12 cellular contexts compared by ENCODE assay signal in the genomic region with DNA sequence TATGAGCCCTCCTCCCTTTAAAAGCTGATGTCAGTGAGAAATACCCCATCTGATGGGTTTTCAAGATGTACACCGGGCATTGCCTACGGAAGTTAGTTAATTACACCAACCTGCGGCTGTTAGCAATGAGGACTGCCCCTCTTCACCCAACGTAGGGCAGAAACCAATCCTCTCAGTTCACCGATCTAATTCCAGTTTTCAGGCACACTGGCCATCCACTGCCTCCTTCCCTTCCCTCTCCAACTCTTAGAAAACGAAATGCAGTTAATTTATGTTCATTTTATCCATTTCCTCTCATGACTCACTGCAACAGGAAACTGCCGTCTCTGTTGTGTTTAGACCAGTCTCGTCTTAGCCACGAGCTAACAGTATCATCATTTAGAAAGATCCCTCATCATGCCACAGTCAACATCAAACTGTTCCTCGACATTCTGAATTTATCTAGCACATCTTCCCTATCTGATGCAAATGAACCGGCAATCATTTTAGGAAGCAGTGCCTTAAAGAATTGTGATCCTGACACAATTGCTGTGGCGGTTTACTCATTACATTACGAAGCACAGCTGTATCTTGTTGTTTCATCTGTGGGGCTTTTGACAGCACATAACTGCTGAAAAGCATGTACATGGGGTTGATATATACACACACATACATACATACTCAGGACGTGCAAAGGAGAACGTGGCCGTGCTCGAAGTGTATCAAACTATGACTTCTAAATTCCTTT.
DNase-seq lines count a peak whose midpoint lies in the region; ATAC-seq, FAIRE-seq and TF ChIP-seq lines count a peak whose summit lies in the region.
"Had no signal": no experiment of that assay in that cellular context is flagged by ENCODE, and none has a peak within 500 bp of the region (broad histone marks: within the 10 kb centered on the region; RNA-seq: fewer than 3 reads in every experiment).

No MANE protein-coding gene starts in this region.

- peaks cover 13% of the 10 kb centered on the region for H3K4me1 Mint-ChIP-seq in activated T-helper 2 cell treated with anti-CD3 and anti-CD28 coated beads, Interferon-gamma antibody, Interleukin-2, Interleukin-4, amounts not matched to agents 10 μg/mL and 5 μg/mL and 100 μg/mL, durations not matched to agents 14 hours and 24 hours and 36 hours (ENCODE audit: low read depth)
- H3K4me1 Mint-ChIP-seq in T-helper 17 cell: peaks cover 2% of the 10 kb centered on the region

- H3K4me3 ChIP-seq in HepG2 (replicated peaks in 1 of 3; ENCODE audit: insufficient read depth in 1 of 3, low read depth in 2 of 3, low read length in 3 of 3): no peak overlapping the region
- H3K4me3 ChIP-seq in hepatocyte: no peak overlapping the region

- no peak for FAIRE-seq in HepG2 (lab: Jason Lieb, UNC)

- CTCF ChIA-PET in HepG2 (lab: Yijun Ruan, JAX; ENCODE audit: low intra/inter-chr PET ratio, low total read pairs): no interaction called here

- no peak overlapping the region for H3K9ac ChIP-seq in HepG2 (ENCODE audit: insufficient read depth, low read depth, low read length)

- POLR2A ChIA-PET in HepG2 (lab: Yijun Ruan, JAX): no interaction called here

- H3K4me3 Mint-ChIP-seq in activated T-helper 2 cell treated with anti-CD3 and anti-CD28 coated beads, Interferon-gamma antibody, Interleukin-2, Interleukin-4, amounts not matched to agents 10 μg/mL and 5 μg/mL and 100 μg/mL, durations not matched to agents 14 hours and 24 hours and 36 hours (ENCODE audit: low read depth): peak overlapping the region; percentile 34
- no peak overlapping the region for H3K4me3 Mint-ChIP-seq in T-helper 17 cell
- H3K4me3 Mint-ChIP-seq: HFFc6 had no signal

- H3K4me2 ChIP-seq in HepG2 (ENCODE audit: low read depth, low read length) (no peak overlapping the region), hepatocyte (no peak overlapping the region)

- WGBS in HepG2 (ENCODE audit: low lambda C conversion rate): 23% methylated on average over 17 of the region's 17 CpGs
- 85% methylated on average over 17 of the region's 17 CpGs for WGBS in hepatocyte (ENCODE audit: low lambda C conversion rate, missing lambda C conversion rate)

- no peak for TF ChIP-seq POLR2A in HepG2 (IDR thresholded peaks at IDR 0.05; ENCODE audit: insufficient read depth in 1 of 2, low read depth in 2 of 2, low read length in 2 of 2)

- H3K9me3 Mint-ChIP-seq in activated T-helper 2 cell treated with anti-CD3 and anti-CD28 coated beads, Interferon-gamma antibody, Interleukin-2, Interleukin-4, amounts not matched to agents 10 μg/mL and 5 μg/mL and 100 μg/mL, durations not matched to agents 14 hours and 24 hours and 36 hours: peaks cover 4% of the 10 kb centered on the region

- intact Hi-C loops in activated T-helper 2 cell treated with anti-CD3 and anti-CD28 coated beads, Interferon-gamma antibody, Interleukin-2, Interleukin-4, amounts not matched to agents 10 μg/mL and 5 μg/mL and 100 μg/mL, durations not matched to agents 14 hours and 24 hours and 36 hours (cut with micrococcal nuclease): loop anchor here (1.0 to 5.0 kb wide), 4 partner anchors 16 to 213 kb away; no protein-coding TSS in a partner anchor
- intact Hi-C loops in HepG2 (cut with micrococcal nuclease; ENCODE audit: unreplicated experiment): no loop called here

- TF ChIP-seq EP300 in HepG2 (IDR thresholded peaks at IDR 0.05; ENCODE audit: low read depth in 2 of 2, low read length in 2 of 2) (no peak), HepG2 (CRISPR knock-in tag; IDR thresholded peaks at IDR 0.05; ENCODE audit: borderline replicate concordance) (no peak)

- H2AFZ ChIP-seq in HepG2 (ENCODE audit: low read length) (no peak overlapping the region), hepatocyte (no peak overlapping the region)

- no peaks in the 10 kb centered on the region for H3K79me2 ChIP-seq in HepG2 (ENCODE audit: insufficient read depth, low read length)
- peaks cover 48% of the 10 kb centered on the region for H3K79me2 ChIP-seq in hepatocyte

- H3K27me3 Mint-ChIP-seq in activated T-helper 2 cell treated with anti-CD3 and anti-CD28 coated beads, Interferon-gamma antibody, Interleukin-2, Interleukin-4, amounts not matched to agents 10 μg/mL and 5 μg/mL and 100 μg/mL, durations not matched to agents 14 hours and 24 hours and 36 hours (ENCODE audit: low read depth): peaks cover 19% of the 10 kb centered on the region
- peaks cover 23% of the 10 kb centered on the region for H3K27me3 Mint-ChIP-seq in T-helper 17 cell

- H3K4me1 ChIP-seq in HepG2 (ENCODE audit: insufficient read depth, low read length): no peaks in the 10 kb centered on the region
- H3K4me1 ChIP-seq in hepatocyte (ENCODE audit: insufficient read depth): peaks cover 5% of the 10 kb centered on the region

- DNase-seq in DMS53 treated with DMSO at 0.1 percent for 48 hours (lab: John Stamatoyannopoulos, UW; ENCODE audit: unreplicated experiment): peak; percentile 77
- peak; percentile 42 for DNase-seq in M059J (ENCODE audit: low read depth)
- DNase-seq in activated T-helper 2 cell treated with anti-CD3 and anti-CD28 coated beads, Interferon-gamma antibody, Interleukin-2, Interleukin-4, amounts not matched to agents 10 μg/mL and 5 μg/mL and 100 μg/mL, durations not matched to agents 14 hours and 24 hours and 36 hours (ENCODE audit: low spot score): no peak
- no peak for DNase-seq in HepG2 (ENCODE audit: low spot score)
- no peak for DNase-seq in T1000 (lab: John Stamatoyannopoulos, UW)
- no peak for DNase-seq in hepatocyte (ENCODE audit: low spot score)
- no peak for DNase-seq in T-helper 17 cell
- DNase-seq: activated gamma-delta T cell, HFFc6, NCI-H526 treated with DMSO at 0.1 percent for 48 hours had no signal

- H4K20me1 ChIP-seq in HepG2 (ENCODE audit: insufficient read depth, low read length) (no peaks in the 10 kb centered on the region), hepatocyte (ENCODE audit: insufficient read depth, poor library complexity, severe bottlenecking) (peaks cover 2% of the 10 kb centered on the region)

- H3K36me3 ChIP-seq in HepG2 (replicated peaks in 1 of 2; ENCODE audit: control insufficient read depth in 1 of 2, insufficient read depth in 2 of 2, low read length in 2 of 2) (no peaks in the 10 kb centered on the region), hepatocyte (replicated peaks; ENCODE audit: insufficient read depth, low read depth) (no peaks in the 10 kb centered on the region)

- in situ Hi-C loops in HepG2 (cut with HindIII; ENCODE audit: extremely low pct_ligation_motif_present, low pct_unique_long_range_greater_than_20kb): no loop called here

- BruUV-seq in HepG2 (replicated peaks; lab: Mats Ljungman, UMichigan): no TSS peak

- no peak for ATAC-seq in HepG2
- ATAC-seq in T-helper 17 cell: no peak
- no peak for ATAC-seq in GM21381 (IDR thresholded peaks at IDR 0.05; ENCODE audit: unreplicated experiment)
- ATAC-seq: left lobe of liver had no signal

- no peak for TF ChIP-seq RAD21 in HepG2 (CRISPR knock-in tag; IDR thresholded peaks at IDR 0.05)

- TF ChIP-seq CTCF in HepG2 (CRISPR knock-in tag; IDR thresholded peaks at IDR 0.05) (no peak), hepatocyte (IDR thresholded peaks at IDR 0.05; ENCODE audit: poor library complexity) (no peak)

- no peaks in the 10 kb centered on the region for H3K9me2 ChIP-seq in hepatocyte (replicated peaks; ENCODE audit: insufficient read depth)

- H3K9me3 ChIP-seq in HepG2 (ENCODE audit: low read length) (no peaks in the 10 kb centered on the region), hepatocyte (ENCODE audit: low read depth) (no peaks in the 10 kb centered on the region), T-helper 17 cell (ENCODE audit: control insufficient read depth, low read length, poor library complexity, severe bottlenecking) (no peaks in the 10 kb centered on the region)

- peaks cover 8% of the 10 kb centered on the region for H3K36me3 Mint-ChIP-seq in activated T-helper 2 cell treated with anti-CD3 and anti-CD28 coated beads, Interferon-gamma antibody, Interleukin-2, Interleukin-4, amounts not matched to agents 10 μg/mL and 5 μg/mL and 100 μg/mL, durations not matched to agents 14 hours and 24 hours and 36 hours (ENCODE audit: low read depth)
- no peaks in the 10 kb centered on the region for H3K36me3 Mint-ChIP-seq in T-helper 17 cell (ENCODE audit: low read depth)

- H3K27ac ChIP-seq in HepG2 (ENCODE audit: extremely low read length, insufficient read depth, low read length): no peak overlapping the region
- no peak overlapping the region for H3K27ac ChIP-seq in hepatocyte

- 0 out of 5 replicates have a peak, but pooled peaks cover 0 to 2% of the 10 kb centered on the region in 2 experiments for H3K27me3 ChIP-seq in HepG2 (ENCODE audit: control insufficient read depth in 1 of 2, insufficient read depth in 2 of 2, low read length in 2 of 2)
- no peaks in the 10 kb centered on the region for H3K27me3 ChIP-seq in hepatocyte

- H3K27ac Mint-ChIP-seq in activated T-helper 2 cell treated with anti-CD3 and anti-CD28 coated beads, Interferon-gamma antibody, Interleukin-2, Interleukin-4, amounts not matched to agents 10 μg/mL and 5 μg/mL and 100 μg/mL, durations not matched to agents 14 hours and 24 hours and 36 hours: peak overlapping the region; percentile 44
- no peak overlapping the region for H3K27ac Mint-ChIP-seq in T-helper 17 cell
- H3K27ac Mint-ChIP-seq: HFFc6 had no signal

TF ChIP-seq in HepG2, 621 proteins besides CTCF, POLR2A, EP300 and RAD21 (continues in another document):
- 0 out of 2 replicates have a peak, but pooled peaks have one; percentile 29 for TF ChIP-seq RNF2 (conservative IDR thresholded peaks at IDR 0.05; ENCODE audit: low read depth)
- TF ChIP-seq, protein P1, sequence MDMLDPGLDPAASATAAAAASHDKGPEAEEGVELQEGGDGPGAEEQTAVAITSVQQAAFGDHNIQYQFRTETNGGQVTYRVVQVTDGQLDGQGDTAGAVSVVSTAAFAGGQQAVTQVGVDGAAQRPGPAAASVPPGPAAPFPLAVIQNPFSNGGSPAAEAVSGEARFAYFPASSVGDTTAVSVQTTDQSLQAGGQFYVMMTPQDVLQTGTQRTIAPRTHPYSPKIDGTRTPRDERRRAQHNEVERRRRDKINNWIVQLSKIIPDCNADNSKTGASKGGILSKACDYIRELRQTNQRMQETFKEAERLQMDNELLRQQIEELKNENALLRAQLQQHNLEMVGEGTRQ (IDR thresholded peaks at IDR 0.05; ENCODE audit: low read depth, low read length): no peak
- TF ChIP-seq, protein P1 (CRISPR knock-in tag; IDR thresholded peaks at IDR 0.05; ENCODE audit: borderline replicate concordance): no peak

Comparison
In these comparisons a context has a peak if more than half of its experiments do, and no peak if none do; other contexts are left out.
1. DNase-seq: peak in DMS53 treated with DMSO at 0.1 percent for 48 hours (single experiment) and M059J (single experiment); none in activated T-helper 2 cell treated with anti-CD3 and anti-CD28 coated beads, Interferon-gamma antibody, Interleukin-2, Interleukin-4, amounts not matched to agents 10 μg/mL and 5 μg/mL and 100 μg/mL, durations not matched to agents 14 hours and 24 hours and 36 hours (single experiment), HepG2 (single experiment), T1000 (single experiment), hepatocyte (single experiment) and T-helper 17 cell (0 of 3).